9 cellular contexts compared by ENCODE assay signal in genomic region chr12:49539406-49540228, GRCh38. TPM values are rescaled to one million over a fixed set of nuclear protein-coding genes. Genes with fewer than 3 reads are reported as not detected.
A peak's percentile ranks its signal among the peaks of the same experiment; 100 is the strongest.
DNase-seq lines count a peak whose midpoint lies in the region; ATAC-seq, FAIRE-seq and TF ChIP-seq lines count a peak whose summit lies in the region.
"Had no signal": no experiment of that assay in that cellular context is flagged by ENCODE, and none has a peak within 500 bp of the region (broad histone marks: within the 10 kb centered on the region; RNA-seq: fewer than 3 reads in every experiment).

No MANE protein-coding gene starts in this region.

- H3K9me3 Mint-ChIP-seq in stimulated activated memory B cell treated with anti-CD40 and anti-IgM and Interleukin-4, amounts not matched to agents 10 μg/mL and 1 μg/mL and 100 μg/mL, for 72 hours: no peaks in the 10 kb centered on the region

- ATAC-seq in stimulated activated memory B cell treated with anti-CD40 and anti-IgM and Interleukin-4, amounts not matched to agents 10 μg/mL and 1 μg/mL and 100 μg/mL, for 72 hours: no peak
- ATAC-seq in GM21576 (IDR thresholded peaks at IDR 0.05; ENCODE audit: unreplicated experiment): no peak

- H3K27ac Mint-ChIP-seq in stimulated activated memory B cell treated with anti-CD40 and anti-IgM and Interleukin-4, amounts not matched to agents 10 μg/mL and 1 μg/mL and 100 μg/mL, for 72 hours: peak overlapping the region; percentile 26

- no peak overlapping the region for H3K27ac ChIP-seq in Peyer's patch
- H3K27ac ChIP-seq in esophagus muscularis mucosa (replicated peaks in 1 of 4): no peak overlapping the region
- H3K27ac ChIP-seq: KMS-11 had no signal

- H3K4me3 Mint-ChIP-seq in stimulated activated memory B cell treated with anti-CD40 and anti-IgM and Interleukin-4, amounts not matched to agents 10 μg/mL and 1 μg/mL and 100 μg/mL, for 72 hours: peak overlapping the region; percentile 67

- DNase-seq in activated CD8-positive, alpha-beta memory T cell treated with anti-CD3 and anti-CD28 coated beads for 24 hours: peak; percentile 64
- DNase-seq in activated CD8-positive, alpha-beta memory T cell treated with anti-CD3 and anti-CD28 coated beads, Interleukin-2, amount 50 U/mL, for 48 hours: no peak
- peak in 1 of 3 donors; percentile 41 for DNase-seq in Peyer's patch
- no peak for DNase-seq in esophagus muscularis mucosa (ENCODE audit: extremely low spot score)
- no peak for DNase-seq in midbrain (lab: John Stamatoyannopoulos, UW)
- no peak for DNase-seq in HTR-8/SVneo (ENCODE audit: insufficient read length, low spot score)

- intact Hi-C loops in esophagus muscularis mucosa (cut with DNase I): no loop called here

- H3K36me3 Mint-ChIP-seq in stimulated activated memory B cell treated with anti-CD40 and anti-IgM and Interleukin-4, amounts not matched to agents 10 μg/mL and 1 μg/mL and 100 μg/mL, for 72 hours: no peaks in the 10 kb centered on the region

- no peak for TF ChIP-seq EP300 in esophagus muscularis mucosa (IDR thresholded peaks at IDR 0.05)

- H3K36me3 ChIP-seq in Peyer's patch (no peaks in the 10 kb centered on the region), esophagus muscularis mucosa (no peaks in the 10 kb centered on the region)

- no peaks in the 10 kb centered on the region for H3K9me3 ChIP-seq in Peyer's patch
- no peaks in the 10 kb centered on the region for H3K9me3 ChIP-seq in esophagus muscularis mucosa

- peaks cover 47% of the 10 kb centered on the region for H3K4me1 Mint-ChIP-seq in stimulated activated memory B cell treated with anti-CD40 and anti-IgM and Interleukin-4, amounts not matched to agents 10 μg/mL and 1 μg/mL and 100 μg/mL, for 72 hours

- TF ChIP-seq CTCF in Peyer's patch (IDR thresholded peaks at IDR 0.05) (no peak), esophagus muscularis mucosa (IDR thresholded peaks at IDR 0.05) (no peak)

- no peak for FAIRE-seq in HTR-8/SVneo (lab: Jason Lieb, UNC)

- WGBS in esophagus muscularis mucosa: 27% methylated on average over 32 of the region's 47 CpGs

- H3K4me3 ChIP-seq in Peyer's patch (peak overlapping the region in 3 of 4 donors; percentile 48 to 60 (median 56)), esophagus muscularis mucosa (peak overlapping the region; percentile 50 to 67 (median 54))

- H3K27me3 ChIP-seq in Peyer's patch: peaks cover 2 to 25% of the 10 kb centered on the region in 2 donors
- peaks cover 6 to 71% (median 25%) of the 10 kb centered on the region in 4 donors for H3K27me3 ChIP-seq in esophagus muscularis mucosa

- peaks cover 3 to 28% (median 11%) of the 10 kb centered on the region in 4 donors for H3K4me1 ChIP-seq in Peyer's patch
- peaks cover 14 to 27% (median 23%) of the 10 kb centered on the region in 4 donors for H3K4me1 ChIP-seq in esophagus muscularis mucosa

- TF ChIP-seq POLR2A in Peyer's patch (IDR thresholded peaks at IDR 0.05): no peak
- no peak for TF ChIP-seq POLR2A in esophagus muscularis mucosa (IDR thresholded peaks at IDR 0.05; ENCODE audit: low read depth)

- peaks cover 49% of the 10 kb centered on the region for H3K27me3 Mint-ChIP-seq in stimulated activated memory B cell treated with anti-CD40 and anti-IgM and Interleukin-4, amounts not matched to agents 10 μg/mL and 1 μg/mL and 100 μg/mL, for 72 hours

RNA-seq across cellular contexts. Expression of gene KCNH3, which starts 0.8 kb away (rescaled TPM):
- under 1 TPM in 2 of 4 donors, not detected in 2; 0.57 to 0.83 TPM for total RNA-seq in Peyer's patch
- total RNA-seq in esophagus muscularis mucosa: under 1 TPM in 3 of 4 donors, not detected in 1; 0.34 to 0.66 (median 0.65) TPM

RNA-seq across cellular contexts. Expression of gene MCRS1, which starts 28.3 kb away (rescaled TPM):
- total RNA-seq in Peyer's patch (100 to 1,000 TPM in 1 of 4 donors, 10 to 100 TPM in 3; 68.0 to 107 (median 85.6) TPM), esophagus muscularis mucosa (10 to 100 TPM; 43.7 to 71.9 (median 56.4) TPM)
